ENCODE assay signal across 31 cellular contexts in genomic region chr2:17181051-17181450, GRCh38.
DNase-seq lines count a peak whose midpoint lies in the region; ATAC-seq, FAIRE-seq and TF ChIP-seq lines count a peak whose summit lies in the region.
"Had no signal": no experiment of that assay in that cellular context is flagged by ENCODE, and none has a peak within 500 bp of the region (broad histone marks: within the 10 kb centered on the region; RNA-seq: fewer than 3 reads in every experiment).

No MANE protein-coding gene starts in this region.

- no peaks in the 10 kb centered on the region for H3K9me2 ChIP-seq in neural cell (ENCODE audit: insufficient read depth, low read length)

- ATAC-seq in HepG2 (no peak), right lobe of liver (no peak), K562 (no peak)
- ATAC-seq: A549; CD8-positive, alpha-beta T cell had no signal

- POLR2A ChIA-PET in HepG2 (lab: Yijun Ruan, JAX) = no interaction called here
- POLR2A ChIA-PET in K562 (lab: Yijun Ruan, JAX) = no interaction called here

- FAIRE-seq in HepG2 (lab: Jason Lieb, UNC) = no peak
- no peak for FAIRE-seq in K562 (lab: Jason Lieb, UNC)
- FAIRE-seq: A204.1, A549, D721Med had no signal

- no peaks in the 10 kb centered on the region for H3K4me1 ChIP-seq in HepG2 (ENCODE audit: insufficient read depth, low read length)
- no peaks in the 10 kb centered on the region for H3K4me1 ChIP-seq in right lobe of liver
- H3K4me1 ChIP-seq in K562 (replicated peaks in 1 of 2; ENCODE audit: control insufficient read depth in 2 of 2, insufficient read depth in 2 of 2, low read length in 2 of 2) = no peaks in the 10 kb centered on the region
- H3K4me1 ChIP-seq: A549, BE2C, BLaER1, Caco-2 had no signal

- H3K9me3 ChIP-seq in HepG2 (ENCODE audit: low read length) (no peaks in the 10 kb centered on the region), right lobe of liver (no peaks in the 10 kb centered on the region), K562 (replicated peaks; ENCODE audit: control insufficient read depth, insufficient read depth, low read depth, low read length) (no peaks in the 10 kb centered on the region), neural cell (ENCODE audit: low read length) (no peaks in the 10 kb centered on the region)
- H3K9me3 ChIP-seq: A549; BE2C; BLaER1; BLaER1 treated with 17β-estradiol and CSF1 and Interleukin-3, amounts not matched to agents 10 nM and 100 nM; Caco-2 had no signal

- intact Hi-C loops in HepG2 (cut with micrococcal nuclease; ENCODE audit: unreplicated experiment) (no loop called here), right lobe of liver (cut with DNase I) (no loop called here), K562 (cut with micrococcal nuclease) (no loop called here)

- in situ Hi-C loops in HepG2 (cut with HindIII; ENCODE audit: extremely low pct_ligation_motif_present, low pct_unique_long_range_greater_than_20kb) (no loop called here), K562 (cut with MboI) (no loop called here)

- H3K9ac ChIP-seq in HepG2 (ENCODE audit: insufficient read depth, low read depth, low read length) (no peak overlapping the region), K562 (ENCODE audit: insufficient read depth in 1 of 2, low read depth in 2 of 2, low read length in 2 of 2) (no peak overlapping the region), neural cell (ENCODE audit: low read length) (no peak overlapping the region)
- H3K9ac ChIP-seq: BLaER1; BLaER1 treated with 17β-estradiol and CSF1 and Interleukin-3, amounts not matched to agents 10 nM and 100 nM had no signal

- no peak for TF ChIP-seq EP300 in HepG2 (IDR thresholded peaks at IDR 0.05; ENCODE audit: low read depth in 2 of 2, low read length in 2 of 2)
- TF ChIP-seq EP300 in HepG2 (CRISPR knock-in tag; IDR thresholded peaks at IDR 0.05; ENCODE audit: borderline replicate concordance) = no peak
- TF ChIP-seq EP300 in K562 (IDR thresholded peaks at IDR 0.05; ENCODE audit: low read length) = no peak
- no peak for TF ChIP-seq EP300 in neural cell (conservative IDR thresholded peaks at IDR 0.05; ENCODE audit: poor library complexity, severe bottlenecking)

- H3K9me1 ChIP-seq in K562 (ENCODE audit: control insufficient read depth, insufficient read depth, low read length) = no peaks in the 10 kb centered on the region

- H3K27me3 ChIP-seq in HepG2 (ENCODE audit: control insufficient read depth in 1 of 2, insufficient read depth in 2 of 2, low read length in 2 of 2) (no peaks in the 10 kb centered on the region), right lobe of liver (no peaks in the 10 kb centered on the region), K562 (ENCODE audit: control insufficient read depth in 2 of 2, insufficient read depth in 2 of 2, low read length in 2 of 2) (no peaks in the 10 kb centered on the region), neural cell (ENCODE audit: insufficient read depth, low read depth, low read length) (no peaks in the 10 kb centered on the region)
- H3K27me3 ChIP-seq: BE2C; BLaER1; BLaER1 treated with 17β-estradiol and CSF1 and Interleukin-3, amounts not matched to agents 10 nM and 100 nM had no signal

- H2AFZ ChIP-seq in HepG2 (ENCODE audit: low read length) = no peak overlapping the region
- no peak overlapping the region for H2AFZ ChIP-seq in K562 (ENCODE audit: low read depth, low read length)
- H2AFZ ChIP-seq in neural cell (ENCODE audit: low read depth, low read length) = peak overlapping the region; percentile 10

- H3K36me3 ChIP-seq in HepG2 (replicated peaks in 1 of 2; ENCODE audit: control insufficient read depth in 1 of 2, insufficient read depth in 2 of 2, low read length in 2 of 2) (no peaks in the 10 kb centered on the region), right lobe of liver (no peaks in the 10 kb centered on the region), K562 (ENCODE audit: control insufficient read depth, insufficient read depth, low read length) (no peaks in the 10 kb centered on the region), neural cell (ENCODE audit: insufficient read depth, low read length) (no peaks in the 10 kb centered on the region)
- H3K36me3 ChIP-seq: BE2C; BLaER1; BLaER1 treated with 17β-estradiol and CSF1 and Interleukin-3, amounts not matched to agents 10 nM and 100 nM had no signal

- TF ChIP-seq CTCF in HepG2 (CRISPR knock-in tag; IDR thresholded peaks at IDR 0.05) (no peak), right lobe of liver (IDR thresholded peaks at IDR 0.05) (no peak), K562 (IDR thresholded peaks at IDR 0.05 in 2 of 3, conservative IDR thresholded peaks at IDR 0.05 in 1 of 3; ENCODE audit: insufficient read depth in 2 of 3, low read depth in 1 of 3, low read length in 3 of 3) (no peak), neural cell (IDR thresholded peaks at IDR 0.05; ENCODE audit: poor library complexity, severe bottlenecking) (no peak)

- no peaks in the 10 kb centered on the region for H3F3A ChIP-seq in neural cell (ENCODE audit: insufficient read depth, low read length, poor library complexity, severe bottlenecking)

- TF ChIP-seq POLR2A in HepG2 (IDR thresholded peaks at IDR 0.05; ENCODE audit: insufficient read depth in 1 of 2, low read depth in 2 of 2, low read length in 2 of 2) = no peak
- TF ChIP-seq POLR2A in right lobe of liver (IDR thresholded peaks at IDR 0.05) = no peak
- TF ChIP-seq POLR2A in K562 (conservative IDR thresholded peaks at IDR 0.05) = no peak

- no peaks in the 10 kb centered on the region for H4K20me1 ChIP-seq in HepG2 (ENCODE audit: insufficient read depth, low read length)
- H4K20me1 ChIP-seq in K562 (replicated peaks; ENCODE audit: control insufficient read depth, insufficient read depth, low read length) = no peaks in the 10 kb centered on the region
- H4K20me1 ChIP-seq in neural cell (ENCODE audit: insufficient read depth) = no peaks in the 10 kb centered on the region
- H4K20me1 ChIP-seq: BLaER1; BLaER1 treated with 17β-estradiol and CSF1 and Interleukin-3, amounts not matched to agents 10 nM and 100 nM had no signal

- H3K4me3 ChIP-seq in HepG2 (replicated peaks in 1 of 3; ENCODE audit: insufficient read depth in 1 of 3, low read depth in 2 of 3, low read length in 3 of 3) (no peak overlapping the region), right lobe of liver (no peak overlapping the region), K562 (no peak overlapping the region), neural cell (ENCODE audit: low read length) (peak overlapping the region; percentile 25)
- H3K4me3 ChIP-seq: A549; BLaER1; BLaER1 treated with 17β-estradiol and CSF1 and Interleukin-3, amounts not matched to agents 10 nM and 100 nM had no signal

- CTCF ChIA-PET in HepG2 (lab: Yijun Ruan, JAX; ENCODE audit: low intra/inter-chr PET ratio, low total read pairs) = no interaction called here
- CTCF ChIA-PET in K562 (lab: Yijun Ruan, JAX; ENCODE audit: low intra/inter-chr PET ratio) = no interaction called here

- no peaks in the 10 kb centered on the region for H3K79me2 ChIP-seq in HepG2 (ENCODE audit: insufficient read depth, low read length)
- no peaks in the 10 kb centered on the region for H3K79me2 ChIP-seq in K562 (ENCODE audit: control insufficient read depth, insufficient read depth, low read length)
- no peaks in the 10 kb centered on the region for H3K79me2 ChIP-seq in neural cell (replicated peaks; ENCODE audit: insufficient read depth, low read length)

- H3K27ac ChIP-seq in HepG2 (ENCODE audit: extremely low read length, insufficient read depth, low read length) (no peak overlapping the region), right lobe of liver (no peak overlapping the region), K562 (ENCODE audit: extremely low read depth, low read depth, low read length) (no peak overlapping the region), neural cell (ENCODE audit: low read length) (peak overlapping the region; percentile 50)
- H3K27ac ChIP-seq: 22Rv1; A549; BLaER1; BLaER1 treated with 17β-estradiol and CSF1 and Interleukin-3, amounts not matched to agents 10 nM and 100 nM; C4-2B had no signal

- BruUV-seq in HepG2 (replicated peaks; lab: Mats Ljungman, UMichigan) = no TSS peak
- BruUV-seq in K562 (replicated peaks; lab: Mats Ljungman, UMichigan) = no TSS peak

- no peak for DNase-seq in HepG2 (ENCODE audit: low spot score)
- no peak for DNase-seq in right lobe of liver
- DNase-seq in K562 (ENCODE audit: extremely low read depth in 1 of 4, low spot score in 3 of 4) = no peak
- DNase-seq in CD1c-positive myeloid dendritic cell (ENCODE audit: extremely low spot score) = no peak
- DNase-seq in COR-L47 (lab: John Stamatoyannopoulos, UW) = no peak
- DNase-seq: 8988T; ACHN; AML-193; BE2C; C1 segment of cervical spinal cord; Caco-2; Calu3; CD4-positive, alpha-beta memory T cell; CD4-positive, alpha-beta T cell; CD4-positive, CD25-positive, alpha-beta regulatory T cell; CD8-positive, alpha-beta memory T cell; CD8-positive, alpha-beta T cell; DMS 273 treated with DMSO at 0.1 percent for 48 hours; DMS153; DMS79; DMS79 treated with DMSO at 0.1 percent for 48 hours; DND-41; EL had no signal

- TF ChIP-seq RAD21 in HepG2 (CRISPR knock-in tag; IDR thresholded peaks at IDR 0.05) (no peak), K562 (CRISPR knock-in tag; conservative IDR thresholded peaks at IDR 0.05 in 1 of 2, IDR thresholded peaks at IDR 0.05 in 1 of 2) (no peak), neural cell (conservative IDR thresholded peaks at IDR 0.05) (no peak)

- no peak overlapping the region for H3K4me2 ChIP-seq in HepG2 (ENCODE audit: low read depth, low read length)
- H3K4me2 ChIP-seq in K562 (ENCODE audit: insufficient read depth, low read length) = no peak overlapping the region
- peak overlapping the region; percentile 43 for H3K4me2 ChIP-seq in neural cell (ENCODE audit: low read length)
- H3K4me2 ChIP-seq: A549; BLaER1; BLaER1 treated with 17β-estradiol and CSF1 and Interleukin-3, amounts not matched to agents 10 nM and 100 nM had no signal

- WGBS in HepG2 (ENCODE audit: low lambda C conversion rate) = 0% methylated on average over 2 of the region's 2 CpGs
- 70% methylated on average over 1 of the region's 2 CpGs for WGBS in right lobe of liver (ENCODE audit: insufficient coverage, low coverage, low lambda C conversion rate, missing lambda C conversion rate)
- WGBS in K562 (ENCODE audit: insufficient coverage, low coverage, missing lambda C conversion rate) = 0% methylated on average over 2 of the region's 2 CpGs

TF ChIP-seq in HepG2, 621 proteins besides CTCF, POLR2A, EP300 and RAD21 (continues in another document):
- peak; percentile 75 for TF ChIP-seq RAD51 (IDR thresholded peaks at IDR 0.05; ENCODE audit: borderline replicate concordance)

TF ChIP-seq in neural cell, 6 proteins besides CTCF, POLR2A, EP300 and RAD21 (continues in another document):
- TF ChIP-seq TAF1 (IDR thresholded peaks at IDR 0.05; ENCODE audit: low read depth) = no peak
- no peak for TF ChIP-seq EZH2 (IDR thresholded peaks at IDR 0.05; ENCODE audit: borderline replicate concordance, insufficient read depth, low read length, poor library complexity, severe bottlenecking)

Comparison
In these comparisons a context has a peak if more than half of its experiments do, and no peak if none do; other contexts are left out.
1. Of the 241 proteins assayed by ChIP-seq in both HepG2 and K562: peak only in HepG2: RAD51; only in K562: TFE3; in both: none; in neither: 238; mixed calls (peak in some experiments, not most) for 1.